Comparison of ENCODE assay signal across 14 cellular contexts in genomic region chr17:48459070-48459469, GRCh38. TPM values are rescaled to one million over a fixed set of nuclear protein-coding genes. Genes with fewer than 3 reads are reported as not detected.
"Had no signal": no experiment of that assay in that cellular context is flagged by ENCODE, and none has a peak within 500 bp of the region (broad histone marks: within the 10 kb centered on the region; RNA-seq: fewer than 3 reads in every experiment).

No MANE protein-coding gene starts in this region.

- H3K36me3 ChIP-seq: left ventricle myocardium inferior, right lobe of liver, upper lobe of right lung, WERI-Rb-1 had no signal

- H3K4me1 ChIP-seq: right lobe of liver, testis, upper lobe of right lung had no signal

- H3K4me1 Mint-ChIP-seq: memory B cell had no signal

- H3K36me3 Mint-ChIP-seq: memory B cell had no signal

- H3K27ac ChIP-seq: left ventricle myocardium inferior, psoas muscle, right lobe of liver, testis, upper lobe of right lung, WERI-Rb-1 had no signal

- H3K9me3 ChIP-seq: psoas muscle, right lobe of liver, testis, upper lobe of right lung had no signal

- H3K27me3 ChIP-seq: right lobe of liver, testis had no signal

- H3K4me3 ChIP-seq: left ventricle myocardium inferior, psoas muscle, right lobe of liver, testis, upper lobe of right lung had no signal

- H3K4me3 Mint-ChIP-seq: memory B cell, nephron had no signal

- H3K9me3 Mint-ChIP-seq: memory B cell had no signal

- ATAC-seq: psoas muscle, right lobe of liver, upper lobe of right lung had no signal

- H3K27ac Mint-ChIP-seq: memory B cell, nephron had no signal

- DNase-seq: activated gamma-delta T cell treated with Interleukin-2 at 50 U/mL for 16 hours; kidney; left ventricle myocardium inferior; psoas muscle; right lobe of liver; stimulated activated naive CD4-positive, alpha-beta T cell treated with Interleukin-2 at 50 U/mL for 16 hours; testis; upper lobe of right lung; WERI-Rb-1 had no signal

RNA-seq across cellular contexts. Expression of gene SKAP1, which starts 29.1 kb away (rescaled TPM):
- total RNA-seq: astrocyte, SK-MEL-5 had no signal
- polyA plus RNA-seq: endothelial cell of umbilical vein had no signal
